ENCODE assay signal across 3 cellular contexts in genomic region chr10:46941091-46941490, GRCh38. TPM values are rescaled to one million over a fixed set of nuclear protein-coding genes. Genes with fewer than 3 reads are reported as not detected.
"Had no signal": no experiment of that assay in that cellular context is flagged by ENCODE, and none has a peak within 500 bp of the region (broad histone marks: within the 10 kb centered on the region; RNA-seq: fewer than 3 reads in every experiment).

No MANE protein-coding gene starts in this region.

RNA-seq across cellular contexts. Expression of gene PTPN20, which starts 29.9 kb away (rescaled TPM):
- total RNA-seq: OCI-LY7, SJCRH30, SJSA1 had no signal
